In the genomic region with DNA sequence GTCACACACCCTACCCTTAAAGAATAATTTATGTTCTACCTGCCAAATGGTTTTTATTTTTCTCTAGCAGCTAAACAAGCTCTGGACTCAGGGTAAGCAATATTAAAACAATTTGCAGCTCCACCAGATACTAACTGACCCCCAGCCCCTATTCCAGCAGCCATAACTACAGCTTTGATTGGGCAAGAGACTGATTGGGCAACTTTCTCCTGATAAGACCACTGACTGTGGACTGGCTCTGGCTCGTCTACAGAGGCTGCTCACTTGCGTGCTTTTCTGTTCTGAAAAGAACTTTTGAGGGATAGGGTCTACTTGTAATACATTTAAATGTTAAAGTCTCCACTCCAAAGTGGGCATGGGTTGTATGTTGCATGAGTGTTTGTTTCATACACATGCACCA, we compare ENCODE assay signal across 32 cellular contexts. TPM values are rescaled to one million over a fixed set of nuclear protein-coding genes. Genes with fewer than 3 reads are reported as not detected.
"Had no signal": no experiment of that assay in that cellular context is flagged by ENCODE, and none has a peak within 500 bp of the region (broad histone marks: within the 10 kb centered on the region; RNA-seq: fewer than 3 reads in every experiment).

No MANE protein-coding gene starts in this region.

- H3K4me3 ChIP-seq: neural progenitor cell, ovary, psoas muscle, skin epidermis, smooth muscle cell, spleen, suprapubic skin, testis, tibial artery, transverse colon, upper lobe of right lung, uterus had no signal

- H3K4me1 ChIP-seq: neural progenitor cell, parathyroid adenoma, psoas muscle, spleen, suprapubic skin, tibial artery, transverse colon, upper lobe of right lung, uterus had no signal

- H3K9me3 ChIP-seq: ovary, suprapubic skin, testis, tibial artery, transverse colon, upper lobe of right lung, uterus had no signal

- H3K36me3 ChIP-seq: neural progenitor cell, ovary, spleen, suprapubic skin, tibial artery, transverse colon, upper lobe of right lung, uterus had no signal

- H3K9ac ChIP-seq: neural progenitor cell, parathyroid adenoma had no signal

- ATAC-seq: natural killer cell; psoas muscle; right cardiac atrium; sciatic nerve; stimulated activated memory B cell treated with anti-CD40 and anti-IgM and Interleukin-4, amounts not matched to agents 10 μg/mL and 1 μg/mL and 100 μg/mL, for 72 hours; stimulated activated naive CD8-positive, alpha-beta T cell treated with anti-CD3 and anti-CD28 coated beads, Interleukin-15, amount 100 ng/mL, for 72 hours; stimulated activated naive CD8-positive, alpha-beta T cell treated with anti-CD3 and anti-CD28 coated beads, Interleukin-15, Interleukin-2, amounts not matched to agents 100 U/mL and 50 U/mL, for 24 hours; upper lobe of right lung had no signal

- DNase-seq: natural killer cell; occipital lobe; ovary; posterior cingulate gyrus; psoas muscle; right cardiac atrium; spleen; stimulated activated CD4-positive, alpha-beta T cell treated with anti-CD3 and anti-CD28 coated beads, Interleukin-12 subunit alpha, Interleukin-12 subunit beta, amount 100 ng/mL, for 4 hours; stimulated activated CD4-positive, alpha-beta T cell treated with anti-CD3 and anti-CD28 coated beads, Interleukin-1b, Interleukin-23, amount 100 ng/mL, for 48 hours; stimulated activated CD4-positive, alpha-beta T cell treated with anti-CD3 and anti-CD28 coated beads, Interleukin-4, amount 100 ng/mL, for 1 hour; stimulated activated CD4-positive, alpha-beta T cell treated with anti-CD3 and anti-CD28 coated beads, Interleukin-4, amount 100 ng/mL, for 4 hours; stimulated activated CD8-positive, alpha-beta memory T cell treated with anti-CD3 and anti-CD28 coated beads, Interleukin-4, amount 100 ng/mL, for 48 hours; stimulated activated naive CD4-positive, alpha-beta T cell; stimulated activated naive CD8-positive, alpha-beta T cell treated with anti-CD3 and anti-CD28 coated beads, Interleukin-15, amount 100 ng/mL, for 72 hours; stimulated activated naive CD8-positive, alpha-beta T cell treated with anti-CD3 and anti-CD28 coated beads, Interleukin-15, Interleukin-2, amounts not matched to agents 100 U/mL and 50 U/mL, for 24 hours; substantia nigra; testis; tibial artery; transverse colon; upper lobe of right lung; uterus had no signal

- H3K27ac ChIP-seq: neural progenitor cell, ovary, parathyroid adenoma, psoas muscle, skin epidermis, spleen, suprapubic skin, testis, tibial artery, transverse colon, upper lobe of right lung, uterus had no signal

- H3K27me3 ChIP-seq: neural progenitor cell, ovary, suprapubic skin, testis, transverse colon, upper lobe of right lung, uterus had no signal

RNA-seq across cellular contexts. Expression of a gene that starts 20.0 kb away (rescaled TPM):
- total RNA-seq: natural killer cell, occipital lobe, osteoblast, progenitor cell of endocrine pancreas, psoas muscle, renal cortical epithelial cell, right cardiac atrium, smooth muscle cell, spleen, transverse colon, upper lobe of right lung, urinary bladder, uterus had no signal

RNA-seq across cellular contexts. Expression of a gene that starts 20.0 kb away (rescaled TPM):
- total RNA-seq: natural killer cell, occipital lobe, osteoblast, progenitor cell of endocrine pancreas, renal cortical epithelial cell, right cardiac atrium, smooth muscle cell, spleen, upper lobe of right lung, urinary bladder, uterus had no signal

RNA-seq across cellular contexts. Expression of a gene that starts 33.7 kb away (rescaled TPM):
- total RNA-seq: natural killer cell, occipital lobe, osteoblast, ovary, progenitor cell of endocrine pancreas, psoas muscle, renal cortical epithelial cell, right cardiac atrium, sciatic nerve, smooth muscle cell, spleen, suprapubic skin, testis, transverse colon, upper lobe of right lung, urinary bladder, uterus had no signal

RNA-seq across cellular contexts. Expression of a gene that starts 36.6 kb away (rescaled TPM):
- total RNA-seq: progenitor cell of endocrine pancreas had no signal
